ENCODE assay signal across 9 cellular contexts in genomic region chr19:46798713-46799112, GRCh38.
"Had no signal": no experiment of that assay in that cellular context is flagged by ENCODE, and none has a peak within 500 bp of the region (broad histone marks: within the 10 kb centered on the region; RNA-seq: fewer than 3 reads in every experiment).

No MANE protein-coding gene starts in this region.

- H3K9me3 Mint-ChIP-seq: GM23338, H9 had no signal

- H3K4me2 ChIP-seq: GM23338, KMS-11 had no signal

- H3K4me1 Mint-ChIP-seq: GM23338, H9 had no signal

- FAIRE-seq: H1, H54 had no signal

- H3K27ac ChIP-seq: HL-60, KMS-11 had no signal

- H2AFZ ChIP-seq: GM23338 had no signal

- H3K27ac Mint-ChIP-seq: GM23338, H9 had no signal

- H3K4me3 ChIP-seq: GM23338 had no signal

- DNase-seq: H9, HCEC 1CT, IMR-90, KBM-7 had no signal

- H3K4me3 Mint-ChIP-seq: GM23338, H9 had no signal

- H3K9ac ChIP-seq: KMS-11 had no signal

- ATAC-seq: GM23338 had no signal
